In the genomic region with DNA sequence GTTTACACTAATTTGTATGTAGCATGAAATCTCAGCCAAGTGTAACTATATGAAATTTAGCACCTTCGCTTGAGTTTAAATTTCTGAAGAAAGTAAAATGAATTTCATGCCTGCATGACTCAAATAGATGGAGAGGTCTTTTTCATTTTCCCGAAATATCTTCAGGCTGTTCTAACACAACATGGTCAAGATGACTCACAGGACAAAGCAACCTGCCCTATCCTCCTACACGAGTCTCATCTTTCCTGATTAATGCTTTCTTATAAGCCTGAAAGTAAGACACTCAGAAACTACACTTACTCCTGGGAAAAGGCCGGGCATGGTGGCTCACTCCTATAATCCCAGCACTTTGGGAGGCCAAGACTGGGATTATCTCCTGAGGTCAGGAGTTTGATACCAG, we compare ENCODE assay signal across 22 cellular contexts. TPM values are rescaled to one million over a fixed set of nuclear protein-coding genes. Genes with fewer than 3 reads are reported as not detected.
A peak's percentile ranks its signal among the peaks of the same experiment; 100 is the strongest.
DNase-seq lines count a peak whose midpoint lies in the region; ATAC-seq and TF ChIP-seq lines count a peak whose summit lies in the region.
"Had no signal": no experiment of that assay in that cellular context is flagged by ENCODE, and none has a peak within 500 bp of the region (broad histone marks: within the 10 kb centered on the region; RNA-seq: fewer than 3 reads in every experiment).

No MANE protein-coding gene starts in this region.

- H3K4me1 ChIP-seq in heart left ventricle, result peaks cover 0 to 21% (median 0%) of the 10 kb centered on the region in 12 donors
- H3K4me1 ChIP-seq: left ventricle myocardium inferior, neural progenitor cell had no signal

- H3K4me3 Mint-ChIP-seq in stimulated activated memory B cell treated with anti-CD40 and anti-IgM and Interleukin-4, amounts not matched to agents 10 μg/mL and 1 μg/mL and 100 μg/mL, for 72 hours, result no peak overlapping the region
- H3K4me3 Mint-ChIP-seq: activated naive CD8-positive, alpha-beta T cell treated with anti-CD3 and anti-CD28 coated beads for 36 hours; CD8-positive, alpha-beta memory T cell; dendritic cell treated with granulocyte-macrophage colony-stimulating factor and Interleukin-4, amounts not matched to agents 40 ng/mL and 50 ng/mL, for 4 days; H9; neural progenitor cell had no signal

- TF ChIP-seq CTCF in dorsolateral prefrontal cortex (IDR thresholded peaks at IDR 0.05 in 54 of 56, conservative IDR thresholded peaks at IDR 0.05 in 2 of 56; ENCODE audit: low read depth in 1 of 56, partially characterized antibody in 56 of 56), result no peak
- no peak for TF ChIP-seq CTCF in kidney epithelial cell (IDR thresholded peaks at IDR 0.05; ENCODE audit: insufficient read depth, low read length, poor library complexity, severe bottlenecking)
- TF ChIP-seq CTCF in heart left ventricle (IDR thresholded peaks at IDR 0.05), result no peak

- TF ChIP-seq POLR2A in heart left ventricle (IDR thresholded peaks at IDR 0.05), result no peak

- no peaks in the 10 kb centered on the region for H3K9me3 Mint-ChIP-seq in stimulated activated memory B cell treated with anti-CD40 and anti-IgM and Interleukin-4, amounts not matched to agents 10 μg/mL and 1 μg/mL and 100 μg/mL, for 72 hours
- H3K9me3 Mint-ChIP-seq: activated naive CD8-positive, alpha-beta T cell treated with anti-CD3 and anti-CD28 coated beads for 36 hours; CD8-positive, alpha-beta memory T cell; dendritic cell treated with granulocyte-macrophage colony-stimulating factor and Interleukin-4, amounts not matched to agents 40 ng/mL and 50 ng/mL, for 4 days; H9; neural progenitor cell had no signal

- H3K4me3 ChIP-seq in dorsolateral prefrontal cortex (no peak overlapping the region), kidney epithelial cell (ENCODE audit: low read depth, low read length) (no peak overlapping the region), heart left ventricle (no peak overlapping the region), MG63 (no peak overlapping the region)
- H3K4me3 ChIP-seq: left ventricle myocardium inferior, neural progenitor cell, stomach had no signal

- peaks cover 18% of the 10 kb centered on the region for H3K4me1 Mint-ChIP-seq in stimulated activated memory B cell treated with anti-CD40 and anti-IgM and Interleukin-4, amounts not matched to agents 10 μg/mL and 1 μg/mL and 100 μg/mL, for 72 hours
- H3K4me1 Mint-ChIP-seq: H9, neural progenitor cell had no signal

- intact Hi-C loops in dorsolateral prefrontal cortex (cut with DNase I), result no loop called here
- intact Hi-C loops in heart left ventricle (cut with DNase I), result no loop called here

- H3K9me3 ChIP-seq in heart left ventricle (no peaks in the 10 kb centered on the region), MG63 (no peaks in the 10 kb centered on the region)
- H3K9me3 ChIP-seq: left ventricle myocardium inferior, stomach had no signal

- H3K36me3 Mint-ChIP-seq in stimulated activated memory B cell treated with anti-CD40 and anti-IgM and Interleukin-4, amounts not matched to agents 10 μg/mL and 1 μg/mL and 100 μg/mL, for 72 hours, result no peaks in the 10 kb centered on the region
- H3K36me3 Mint-ChIP-seq: activated naive CD8-positive, alpha-beta T cell treated with anti-CD3 and anti-CD28 coated beads for 36 hours; CD8-positive, alpha-beta memory T cell; neural progenitor cell had no signal

- 92 to 96% (median 93%) methylated on average over 4 of the region's 4 CpGs for WGBS in heart left ventricle, 4 donors

- no peak overlapping the region for H3K27ac Mint-ChIP-seq in stimulated activated memory B cell treated with anti-CD40 and anti-IgM and Interleukin-4, amounts not matched to agents 10 μg/mL and 1 μg/mL and 100 μg/mL, for 72 hours
- H3K27ac Mint-ChIP-seq: activated naive CD8-positive, alpha-beta T cell treated with anti-CD3 and anti-CD28 coated beads for 36 hours; CD8-positive, alpha-beta memory T cell; dendritic cell treated with granulocyte-macrophage colony-stimulating factor and Interleukin-4, amounts not matched to agents 40 ng/mL and 50 ng/mL, for 4 days; H9; neural progenitor cell had no signal

- H3K27me3 ChIP-seq in dorsolateral prefrontal cortex, result peaks cover 0 to 3% (median 0%) of the 10 kb centered on the region in 45 donors
- no peaks in the 10 kb centered on the region for H3K27me3 ChIP-seq in kidney epithelial cell (ENCODE audit: control insufficient read depth, insufficient read depth, low read length)
- no peaks in the 10 kb centered on the region for H3K27me3 ChIP-seq in heart left ventricle
- H3K27me3 ChIP-seq in MG63, result no peaks in the 10 kb centered on the region
- H3K27me3 ChIP-seq: neural progenitor cell, stomach had no signal

- DNase-seq in EL, result peak; percentile 22
- DNase-seq in NCI-H226, result peak; percentile 71
- no peak for DNase-seq in dorsolateral prefrontal cortex
- DNase-seq in kidney epithelial cell (ENCODE audit: low read depth), result peak; percentile 26
- no peak for DNase-seq in NCI-H187 (lab: John Stamatoyannopoulos, UW)
- DNase-seq in heart left ventricle, result no peak
- DNase-seq in MG63, result no peak
- DNase-seq: activated naive CD8-positive, alpha-beta T cell treated with anti-CD3 and anti-CD28 coated beads for 36 hours; activated T-cell treated with anti-CD3 and anti-CD28 coated beads, Interleukin-2, amount 50 U/mL, for 48 hours; CD8-positive, alpha-beta memory T cell; H9; left ventricle myocardium inferior; NCI-H510A treated with DMSO at 0.1 percent for 48 hours; stimulated activated CD4-positive, alpha-beta T cell treated with anti-CD3 and anti-CD28 coated beads, Interleukin-4, amount 100 ng/mL, for 4 hours; stomach; T1000; trophoblast cell had no signal

- H3K27ac ChIP-seq in dorsolateral prefrontal cortex (peak overlapping the region in 31 of 59 donors; percentile 4 to 69 (median 48)), heart left ventricle (no peak overlapping the region)
- H3K27ac ChIP-seq: left ventricle myocardium inferior, neural progenitor cell, stomach had no signal

- ATAC-seq in stimulated activated memory B cell treated with anti-CD40 and anti-IgM and Interleukin-4, amounts not matched to agents 10 μg/mL and 1 μg/mL and 100 μg/mL, for 72 hours, result no peak
- no peak for ATAC-seq in heart left ventricle
- ATAC-seq: activated CD4-positive, CD25-positive, alpha-beta regulatory T cell treated with anti-CD3 and anti-CD28 coated beads, Interleukin-2, amount 50 U/mL, for 24 hours had no signal

- H3K36me3 ChIP-seq in kidney epithelial cell (ENCODE audit: control insufficient read depth, insufficient read depth, low read length) (no peaks in the 10 kb centered on the region), heart left ventricle (no peaks in the 10 kb centered on the region), MG63 (no peaks in the 10 kb centered on the region)
- H3K36me3 ChIP-seq: left ventricle myocardium inferior, neural progenitor cell, stomach had no signal

- H3K27me3 Mint-ChIP-seq in stimulated activated memory B cell treated with anti-CD40 and anti-IgM and Interleukin-4, amounts not matched to agents 10 μg/mL and 1 μg/mL and 100 μg/mL, for 72 hours, result peaks cover 12% of the 10 kb centered on the region

RNA-seq across cellular contexts. Expression of a gene that starts 41.2 kb away (rescaled TPM):
- total RNA-seq in dorsolateral prefrontal cortex (1 to 10 TPM in 108 of 120 experiments, under 1 TPM in 12; 0.35 to 8.8 (median 2.3) TPM), kidney epithelial cell (0.29 and 0.34 TPM in 2 replicates), heart left ventricle (1 to 10 TPM in 3 of 9 donors, under 1 TPM in 6; 0.28 to 3.5 (median 0.42) TPM)
- polyA plus RNA-seq in heart left ventricle, result under 1 TPM; 0.24 to 0.27 TPM
- 0.63 TPM in 1 of 2 replicates, not detected in the other for total RNA-seq in MG63 (2014; rRNA removed; shearing (Covaris generic); ENCODE audit: low replicate concordance)
- total RNA-seq: CD8-positive, alpha-beta memory T cell; glomerular endothelial cell had no signal

Comparison
In these comparisons a context has a peak if more than half of its experiments do, and no peak if none do; other contexts are left out.
1. DNase-seq: peak in EL (single experiment), NCI-H226 (single experiment) and kidney epithelial cell (single experiment); none in dorsolateral prefrontal cortex (0 of 10), NCI-H187 (0 of 2), heart left ventricle (0 of 5) and MG63 (single experiment).
2. H3K27ac ChIP-seq: peak in dorsolateral prefrontal cortex (31 of 59); none in heart left ventricle (0 of 12).